In genomic region chr3:46976326-46977190, GRCh38 we compare ENCODE assay signal across 8 cellular contexts. TPM values are rescaled to one million over a fixed set of nuclear protein-coding genes. Genes with fewer than 3 reads are reported as not detected.
DNase-seq lines count a peak whose midpoint lies in the region; ATAC-seq and TF ChIP-seq lines count a peak whose summit lies in the region.

TSS of gene CCDC12 (minus strand) at chr3:46976745. CDS start at chr3:46976732, 13 bp downstream.

- H3K9me3 ChIP-seq in right cardiac atrium (ENCODE audit: control insufficient read depth, low read length) (no peaks in the 10 kb centered on the region), uterus (no peaks in the 10 kb centered on the region)

- peak; percentile 29 to 83 for TF ChIP-seq POLR2A in uterus (IDR thresholded peaks at IDR 0.05)

- DNase-seq in GM13977 (ENCODE audit: low spot score) (peak; percentile 98), NCI-H187 (lab: John Stamatoyannopoulos, UW) (peak; percentile 50 to 79), T-helper 2 cell (peak; percentile 79 to 99 (median 91)), anterior cingulate cortex (lab: John Stamatoyannopoulos, UW) (peak; percentile 86 to 99 (median 97)), right cardiac atrium (peak; percentile 95 to 97 (median 96)), pulmonary artery endothelial cell (ENCODE audit: low read depth, low spot score) (peak; percentile 97), uterus (peak; percentile 93 to 97)

- H3K4me3 ChIP-seq in right cardiac atrium (ENCODE audit: low read length) (peak within 1 kb of the TSS; percentile 79), uterus (peak within 1 kb of the TSS; percentile 61 to 80)

- in situ Hi-C loops in GM13977 (cut with MboI; ENCODE audit: low pct_unique_long_range_greater_than_20kb, low sequenced_read_pairs, unreplicated experiment) = no loop called here

- H3K4me1 ChIP-seq in right cardiac atrium (ENCODE audit: control insufficient read depth, insufficient read depth, low read length) (peaks cover 6% of the 10 kb centered on the region), uterus (peaks cover 0 to 19% of the 10 kb centered on the region in 2 donors)

- no peak for TF ChIP-seq CTCF in GM13977 (IDR thresholded peaks at IDR 0.05; ENCODE audit: extremely low read depth, insufficient read depth, missing control alignments)
- TF ChIP-seq CTCF in uterus (IDR thresholded peaks at IDR 0.05) = peak in 2 of 4 experiments; percentile 19 to 27

- no peaks in the 10 kb centered on the region for H3K36me3 ChIP-seq in uterus

- ATAC-seq in HG02885 (IDR thresholded peaks at IDR 0.05; ENCODE audit: poor library complexity, unreplicated experiment) = peak; percentile 68
- peak; percentile 91 to 92 for ATAC-seq in right cardiac atrium

- H3K27ac ChIP-seq in right cardiac atrium (ENCODE audit: low read length) (peak within 1 kb of the TSS; percentile 97), uterus (peak within 1 kb of the TSS; percentile 89 to 97)

- intact Hi-C loops in right cardiac atrium (cut with DNase I) (loop anchor here in 3 of 4 donors (5.0 kb wide), 2 partner anchors 39 to 49 kb away; no protein-coding TSS in a partner anchor), uterus (cut with DNase I; ENCODE audit: low total_unique reads) (no loop called here)

- under 1% methylated on average over 64 of the region's 64 CpGs for WGBS in right cardiac atrium

- H3K27me3 ChIP-seq in right cardiac atrium (ENCODE audit: control insufficient read depth, insufficient read depth) = no peaks in the 10 kb centered on the region
- H3K27me3 ChIP-seq in uterus = no peaks in the 10 kb centered on the region

RNA-seq across cellular contexts. Expression of gene CCDC12, which starts in this region (rescaled TPM):
- 10 to 100 TPM; 31.2 to 37.7 (median 34.2) TPM for total RNA-seq in right cardiac atrium
- polyA plus RNA-seq in right cardiac atrium = 58.0 TPM
- 38.6 and 40.5 TPM in 2 replicates for total RNA-seq in pulmonary artery endothelial cell
- 10 to 100 TPM in 3 of 4 donors, 1 to 10 TPM in 1; 4.1 to 92.0 (median 41.2) TPM for total RNA-seq in uterus

Comparison
In these comparisons a context has a peak if more than half of its experiments do, and no peak if none do; other contexts are left out.
1. Peak in every context shown above with its lines: DNase-seq, ATAC-seq, H3K4me3 ChIP-seq and H3K27ac ChIP-seq.